In the genomic region with DNA sequence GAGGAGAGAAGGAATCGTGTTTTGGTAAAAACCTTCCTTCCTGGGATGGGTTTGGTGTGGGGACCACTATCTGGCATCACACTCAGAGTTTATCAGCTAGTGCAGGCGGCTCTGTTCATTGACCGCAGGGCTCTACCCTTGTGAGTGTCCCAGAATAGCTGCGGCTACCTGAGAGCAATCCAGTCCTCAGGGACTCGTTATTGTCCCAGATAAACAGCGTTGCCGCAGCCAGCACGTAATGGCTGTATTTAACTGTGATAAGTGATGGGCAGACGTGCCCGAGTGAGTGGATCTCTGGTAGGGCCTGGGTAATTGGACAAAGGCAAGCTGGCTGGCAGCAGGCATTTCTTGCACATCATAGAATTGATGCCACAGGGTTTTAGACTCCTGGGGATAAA, we compare ENCODE assay signal across 1 cellular context.
TF ChIP-seq lines count a peak whose summit lies in the region.

No MANE protein-coding gene starts in this region.

TF ChIP-seq in K562, 482 proteins besides CTCF, POLR2A, EP300 and RAD21 (continued from another document and continues in another):
- TF ChIP-seq ZNF24 (IDR thresholded peaks at IDR 0.05) = no peak
- TF ChIP-seq ZNF354B (CRISPR knock-in tag; IDR thresholded peaks at IDR 0.05) = no peak
- TF ChIP-seq TFE3 (CRISPR knock-in tag; IDR thresholded peaks at IDR 0.05) = no peak
- no peak for TF ChIP-seq ADNP (tag; IDR thresholded peaks at IDR 0.05)
- TF ChIP-seq ZNF232 (CRISPR knock-in tag; IDR thresholded peaks at IDR 0.05) = no peak
- TF ChIP-seq SRF (CRISPR knock-in tag; IDR thresholded peaks at IDR 0.05) = no peak
- TF ChIP-seq, protein P1, sequence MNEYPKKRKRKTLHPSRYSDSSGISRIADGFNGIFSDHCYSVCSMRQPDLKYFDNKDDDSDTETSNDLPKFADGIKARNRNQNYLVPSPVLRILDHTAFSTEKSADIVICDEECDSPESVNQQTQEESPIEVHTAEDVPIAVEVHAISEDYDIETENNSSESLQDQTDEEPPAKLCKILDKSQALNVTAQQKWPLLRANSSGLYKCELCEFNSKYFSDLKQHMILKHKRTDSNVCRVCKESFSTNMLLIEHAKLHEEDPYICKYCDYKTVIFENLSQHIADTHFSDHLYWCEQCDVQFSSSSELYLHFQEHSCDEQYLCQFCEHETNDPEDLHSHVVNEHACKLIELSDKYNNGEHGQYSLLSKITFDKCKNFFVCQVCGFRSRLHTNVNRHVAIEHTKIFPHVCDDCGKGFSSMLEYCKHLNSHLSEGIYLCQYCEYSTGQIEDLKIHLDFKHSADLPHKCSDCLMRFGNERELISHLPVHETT (CRISPR knock-in tag; conservative IDR thresholded peaks at IDR 0.05 in 1 of 2, IDR thresholded peaks at IDR 0.05 in 1 of 2) = no peak
- TF ChIP-seq BRF2 (IDR thresholded peaks at IDR 0.05; ENCODE audit: borderline replicate concordance, insufficient read depth, insufficient read length) = no peak
- no peak for TF ChIP-seq SAFB (IDR thresholded peaks at IDR 0.05; ENCODE audit: borderline replicate concordance, low read depth, low read length)
- peak; percentile 25; the same call in 1 of the 2 replicates for TF ChIP-seq BHLHE40 (IDR thresholded peaks at IDR 0.05; ENCODE audit: low read length)
- TF ChIP-seq MEF2A (IDR thresholded peaks at IDR 0.05; ENCODE audit: control insufficient read depth, low read depth, low read length) = peak; percentile 93
- TF ChIP-seq TFAM (CRISPR knock-in tag; conservative IDR thresholded peaks at IDR 0.05) = no peak
- no peak for TF ChIP-seq CSDE1 (IDR thresholded peaks at IDR 0.05)
- TF ChIP-seq PHF8 (IDR thresholded peaks at IDR 0.05; ENCODE audit: borderline replicate concordance, low read length) = no peak
- no peak for TF ChIP-seq HDAC6 (IDR thresholded peaks at IDR 0.05; ENCODE audit: low read depth, low read length)
- TF ChIP-seq ZNF707 (CRISPR knock-in tag; conservative IDR thresholded peaks at IDR 0.05) = no peak
- peak; percentile 36; the same call in 1 of the 2 replicates for TF ChIP-seq HES1 (IDR thresholded peaks at IDR 0.05; ENCODE audit: low read depth)
- TF ChIP-seq SMARCE1 (IDR thresholded peaks at IDR 0.05) = peak; percentile 53; the same call in 1 of the 2 replicates
- no peak for TF ChIP-seq RBM14 (IDR thresholded peaks at IDR 0.05; ENCODE audit: borderline replicate concordance, insufficient read depth, low read depth, low read length)
- TF ChIP-seq ZNF696 (CRISPR knock-in tag; conservative IDR thresholded peaks at IDR 0.05) = no peak
- no peak for TF ChIP-seq ZNF3 (CRISPR knock-in tag; IDR thresholded peaks at IDR 0.05)
- TF ChIP-seq HNRNPUL1 (IDR thresholded peaks at IDR 0.05; ENCODE audit: low read length) = no peak
- no peak for TF ChIP-seq CBX2 (IDR thresholded peaks at IDR 0.05; ENCODE audit: insufficient read depth, low read length, poor library complexity, severe bottlenecking)
- TF ChIP-seq, protein P2, sequence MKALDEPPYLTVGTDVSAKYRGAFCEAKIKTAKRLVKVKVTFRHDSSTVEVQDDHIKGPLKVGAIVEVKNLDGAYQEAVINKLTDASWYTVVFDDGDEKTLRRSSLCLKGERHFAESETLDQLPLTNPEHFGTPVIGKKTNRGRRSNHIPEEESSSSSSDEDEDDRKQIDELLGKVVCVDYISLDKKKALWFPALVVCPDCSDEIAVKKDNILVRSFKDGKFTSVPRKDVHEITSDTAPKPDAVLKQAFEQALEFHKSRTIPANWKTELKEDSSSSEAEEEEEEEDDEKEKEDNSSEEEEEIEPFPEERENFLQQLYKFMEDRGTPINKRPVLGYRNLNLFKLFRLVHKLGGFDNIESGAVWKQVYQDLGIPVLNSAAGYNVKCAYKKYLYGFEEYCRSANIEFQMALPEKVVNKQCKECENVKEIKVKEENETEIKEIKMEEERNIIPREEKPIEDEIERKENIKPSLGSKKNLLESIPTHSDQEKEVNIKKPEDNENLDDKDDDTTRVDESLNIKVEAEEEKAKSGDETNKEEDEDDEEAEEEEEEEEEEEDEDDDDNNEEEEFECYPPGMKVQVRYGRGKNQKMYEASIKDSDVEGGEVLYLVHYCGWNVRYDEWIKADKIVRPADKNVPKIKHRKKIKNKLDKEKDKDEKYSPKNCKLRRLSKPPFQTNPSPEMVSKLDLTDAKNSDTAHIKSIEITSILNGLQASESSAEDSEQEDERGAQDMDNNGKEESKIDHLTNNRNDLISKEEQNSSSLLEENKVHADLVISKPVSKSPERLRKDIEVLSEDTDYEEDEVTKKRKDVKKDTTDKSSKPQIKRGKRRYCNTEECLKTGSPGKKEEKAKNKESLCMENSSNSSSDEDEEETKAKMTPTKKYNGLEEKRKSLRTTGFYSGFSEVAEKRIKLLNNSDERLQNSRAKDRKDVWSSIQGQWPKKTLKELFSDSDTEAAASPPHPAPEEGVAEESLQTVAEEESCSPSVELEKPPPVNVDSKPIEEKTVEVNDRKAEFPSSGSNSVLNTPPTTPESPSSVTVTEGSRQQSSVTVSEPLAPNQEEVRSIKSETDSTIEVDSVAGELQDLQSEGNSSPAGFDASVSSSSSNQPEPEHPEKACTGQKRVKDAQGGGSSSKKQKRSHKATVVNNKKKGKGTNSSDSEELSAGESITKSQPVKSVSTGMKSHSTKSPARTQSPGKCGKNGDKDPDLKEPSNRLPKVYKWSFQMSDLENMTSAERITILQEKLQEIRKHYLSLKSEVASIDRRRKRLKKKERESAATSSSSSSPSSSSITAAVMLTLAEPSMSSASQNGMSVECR (CRISPR knock-in tag; IDR thresholded peaks at IDR 0.05) = no peak
- TF ChIP-seq ZNF79 (CRISPR knock-in tag; IDR thresholded peaks at IDR 0.05; ENCODE audit: low read depth) = no peak
- TF ChIP-seq TSHZ1 (CRISPR knock-in tag; IDR thresholded peaks at IDR 0.05) = no peak
- TF ChIP-seq GABPA (tag; conservative IDR thresholded peaks at IDR 0.05; ENCODE audit: low read depth) = no peak
- TF ChIP-seq MEF2D (tag; conservative IDR thresholded peaks at IDR 0.05; ENCODE audit: low read depth) = peak; percentile 97
- TF ChIP-seq BMI1 (IDR thresholded peaks at IDR 0.05; ENCODE audit: low read length) = no peak
- no peak for TF ChIP-seq GATAD2A (IDR thresholded peaks at IDR 0.05)
- peak; percentile 77 for TF ChIP-seq PML (IDR thresholded peaks at IDR 0.05; ENCODE audit: low read length)
- TF ChIP-seq SP1 (CRISPR knock-in tag; IDR thresholded peaks at IDR 0.05) = no peak
- TF ChIP-seq, protein P3, sequence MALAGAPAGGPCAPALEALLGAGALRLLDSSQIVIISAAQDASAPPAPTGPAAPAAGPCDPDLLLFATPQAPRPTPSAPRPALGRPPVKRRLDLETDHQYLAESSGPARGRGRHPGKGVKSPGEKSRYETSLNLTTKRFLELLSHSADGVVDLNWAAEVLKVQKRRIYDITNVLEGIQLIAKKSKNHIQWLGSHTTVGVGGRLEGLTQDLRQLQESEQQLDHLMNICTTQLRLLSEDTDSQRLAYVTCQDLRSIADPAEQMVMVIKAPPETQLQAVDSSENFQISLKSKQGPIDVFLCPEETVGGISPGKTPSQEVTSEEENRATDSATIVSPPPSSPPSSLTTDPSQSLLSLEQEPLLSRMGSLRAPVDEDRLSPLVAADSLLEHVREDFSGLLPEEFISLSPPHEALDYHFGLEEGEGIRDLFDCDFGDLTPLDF (CRISPR knock-in tag; IDR thresholded peaks at IDR 0.05) = no peak
- TF ChIP-seq SMAD2 (IDR thresholded peaks at IDR 0.05; ENCODE audit: low read depth, low read length) = no peak
- TF ChIP-seq CBFB (CRISPR knock-in tag; IDR thresholded peaks at IDR 0.05) = peak; percentile 56; the same call in 1 of the 2 replicates
- peak; percentile 69; the same call in 1 of the 2 replicates for TF ChIP-seq ESRRA (IDR thresholded peaks at IDR 0.05; ENCODE audit: borderline replicate concordance, low read depth)
- TF ChIP-seq MYBL2 (IDR thresholded peaks at IDR 0.05; ENCODE audit: low read depth) = no peak
- TF ChIP-seq MYBL2 (CRISPR knock-in tag; IDR thresholded peaks at IDR 0.05; ENCODE audit: borderline replicate concordance) = no peak
- TF ChIP-seq, protein P4, sequence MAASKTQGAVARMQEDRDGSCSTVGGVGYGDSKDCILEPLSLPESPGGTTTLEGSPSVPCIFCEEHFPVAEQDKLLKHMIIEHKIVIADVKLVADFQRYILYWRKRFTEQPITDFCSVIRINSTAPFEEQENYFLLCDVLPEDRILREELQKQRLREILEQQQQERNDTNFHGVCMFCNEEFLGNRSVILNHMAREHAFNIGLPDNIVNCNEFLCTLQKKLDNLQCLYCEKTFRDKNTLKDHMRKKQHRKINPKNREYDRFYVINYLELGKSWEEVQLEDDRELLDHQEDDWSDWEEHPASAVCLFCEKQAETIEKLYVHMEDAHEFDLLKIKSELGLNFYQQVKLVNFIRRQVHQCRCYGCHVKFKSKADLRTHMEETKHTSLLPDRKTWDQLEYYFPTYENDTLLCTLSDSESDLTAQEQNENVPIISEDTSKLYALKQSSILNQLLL (CRISPR knock-in tag; IDR thresholded peaks at IDR 0.05; ENCODE audit: borderline replicate concordance) = no peak
